In genomic region chr10:11036424-11037011, GRCh38 we compare ENCODE assay signal across 8 cellular contexts. TPM values are rescaled to one million over a fixed set of nuclear protein-coding genes. Genes with fewer than 3 reads are reported as not detected.
DNase-seq lines count a peak whose midpoint lies in the region; ATAC-seq, FAIRE-seq and TF ChIP-seq lines count a peak whose summit lies in the region.

No MANE protein-coding gene starts in this region.

- no peak for TF ChIP-seq POLR2A in GM12878 (IDR thresholded peaks at IDR 0.05; ENCODE audit: low read depth, low read length)

- no peak overlapping the region for H3K4me2 ChIP-seq in GM12878 (ENCODE audit: control insufficient read depth, insufficient read depth)

- no peak overlapping the region for H2AFZ ChIP-seq in GM12878 (ENCODE audit: control insufficient read depth, low read depth, low read length)

- no peak overlapping the region for H3K27ac ChIP-seq in GM12878 (ENCODE audit: control insufficient read depth, insufficient read depth)

- FAIRE-seq in GM12878 (lab: Jason Lieb, UNC) = no peak

- TF ChIP-seq EP300 in GM12878 (IDR thresholded peaks at IDR 0.05; ENCODE audit: borderline replicate concordance in 1 of 2, control insufficient read depth in 1 of 2, low read depth in 2 of 2, low read length in 2 of 2) = no peak

- H3K9me3 ChIP-seq in GM12878 (replicated peaks; ENCODE audit: control insufficient read depth, insufficient read depth, low read length) = no peaks in the 10 kb centered on the region; the same call in 2 of the 3 replicates

- H3K4me3 ChIP-seq in AG10803 (ENCODE audit: low read length) (no peak overlapping the region), GM12878 (no peak overlapping the region)

- H3K4me3 Mint-ChIP-seq in activated T-helper 1 cell treated with anti-CD3 and anti-CD28 coated beads, Interleukin-12 subunit alpha, Interleukin-12 subunit beta, Interleukin-2, Interleukin-4 antibody, amounts not matched to agents 30 ng/mL and 10 ng/mL and 1 ng/mL, durations not matched to agents 14 hours and 24 hours and 36 hours = no peak overlapping the region

- peaks cover 21% of the 10 kb centered on the region for H3K27me3 Mint-ChIP-seq in activated T-helper 1 cell treated with anti-CD3 and anti-CD28 coated beads, Interleukin-12 subunit alpha, Interleukin-12 subunit beta, Interleukin-2, Interleukin-4 antibody, amounts not matched to agents 30 ng/mL and 10 ng/mL and 1 ng/mL, durations not matched to agents 14 hours and 24 hours and 36 hours (ENCODE audit: insufficient read depth)

- TF ChIP-seq RAD21 in GM12878 (IDR thresholded peaks at IDR 0.05; ENCODE audit: insufficient read depth, low read depth, low read length) = peak; percentile 20; the same call in 1 of the 2 replicates

- H3K36me3 ChIP-seq in GM12878 (ENCODE audit: control insufficient read depth in 2 of 2, insufficient read depth in 2 of 2, low read length in 1 of 2) = no peaks in the 10 kb centered on the region

- intact Hi-C loops in GM12878 (cut with micrococcal nuclease; ENCODE audit: unreplicated experiment) = loop anchor here (10.0 kb wide), 1 partner anchor 1702 kb away; no protein-coding TSS in a partner anchor
- intact Hi-C loops in activated T-helper 1 cell treated with anti-CD3 and anti-CD28 coated beads, Interleukin-12 subunit alpha, Interleukin-12 subunit beta, Interleukin-2, Interleukin-4 antibody, amounts not matched to agents 30 ng/mL and 10 ng/mL and 1 ng/mL, durations not matched to agents 14 hours and 24 hours and 36 hours (cut with micrococcal nuclease) = no loop called here

- no peaks in the 10 kb centered on the region for H3K4me1 ChIP-seq in GM12878 (ENCODE audit: control insufficient read depth, insufficient read depth, low read length)

- SMC1A ChIA-PET in GM12878 (lab: Charles Lee; ENCODE audit: uncharacterized antibody, unreplicated experiment) = interaction anchor here (1.1 to 1.7 kb wide), 4 partner anchors 12 to 234 kb away, joined by 3 to 5 read pairs (median 4); no protein-coding TSS in a partner anchor

- DNase-seq in AG10803 (ENCODE audit: low read depth) (peak; percentile 54), HS-27A (ENCODE audit: low read depth) (peak; percentile 20), GM12878 (ENCODE audit: low read depth, low spot score) (no peak), kidney tubule cell (ENCODE audit: low spot score) (peak; percentile 64), NCI-H1930 (lab: John Stamatoyannopoulos, UW) (no peak)
- DNase-seq in activated T-cell treated with anti-CD3 and anti-CD28 coated beads, Interleukin-2, amount 50 U/mL, for 1 hour = no peak
- DNase-seq in activated T-helper 1 cell treated with anti-CD3 and anti-CD28 coated beads, Interleukin-12 subunit alpha, Interleukin-12 subunit beta, Interleukin-2, Interleukin-4 antibody, amounts not matched to agents 30 ng/mL and 10 ng/mL and 1 ng/mL, durations not matched to agents 14 hours and 24 hours and 36 hours (ENCODE audit: low spot score) = no peak

- RAD21 ChIA-PET in GM12878 (lab: Charles Lee; ENCODE audit: unreplicated experiment) = interaction anchor here (1.7 kb wide), 1 partner anchor 233 kb away, joined by 6 read pairs; no protein-coding TSS in a partner anchor

- 46% methylated on average over 5 of the region's 5 CpGs for WGBS in GM12878 (ENCODE audit: insufficient coverage, insufficient replicate concordance, low lambda C conversion rate, missing lambda C conversion rate)

- H3K79me2 ChIP-seq in GM12878 (ENCODE audit: control insufficient read depth, insufficient read depth, low read length) = no peaks in the 10 kb centered on the region

- CTCF ChIA-PET in GM12878 (lab: Yijun Ruan, JAX) = interaction anchor here (0.8 to 1.3 kb wide), 5 partner anchors 16 to 1694 kb away, joined by 3 to 6 read pairs (median 3); no protein-coding TSS in a partner anchor

- in situ Hi-C loops in GM12878 (cut with MboI) = loop anchor here (25.0 kb wide), 1 partner anchor 1699 kb away; no protein-coding TSS in a partner anchor

- ATAC-seq in GM12878 = no peak
- no peak for ATAC-seq in HG03025 (IDR thresholded peaks at IDR 0.05; ENCODE audit: low FRiP score, unreplicated experiment)

- no peaks in the 10 kb centered on the region for H4K20me1 ChIP-seq in GM12878 (ENCODE audit: control insufficient read depth, insufficient read depth)

- POLR2A ChIA-PET in GM12878 (lab: Charles Lee) = no interaction called here

- TF ChIP-seq CTCF in AG10803 (conservative IDR thresholded peaks at IDR 0.05; ENCODE audit: low read length) = peak; percentile 78
- peak; percentile 19 to 34 (median 27); a peak in 4 of 6 replicates for TF ChIP-seq CTCF in GM12878 (IDR thresholded peaks at IDR 0.05 in 2 of 3, conservative IDR thresholded peaks at IDR 0.05 in 1 of 3; ENCODE audit: control insufficient read depth in 2 of 3, extremely low read depth in 1 of 3, insufficient read depth in 1 of 3, low read depth in 3 of 3, low read length in 3 of 3)

- no peak overlapping the region for H3K27ac Mint-ChIP-seq in activated T-helper 1 cell treated with anti-CD3 and anti-CD28 coated beads, Interleukin-12 subunit alpha, Interleukin-12 subunit beta, Interleukin-2, Interleukin-4 antibody, amounts not matched to agents 30 ng/mL and 10 ng/mL and 1 ng/mL, durations not matched to agents 14 hours and 24 hours and 36 hours

- no peaks in the 10 kb centered on the region for H3K4me1 Mint-ChIP-seq in activated T-helper 1 cell treated with anti-CD3 and anti-CD28 coated beads, Interleukin-12 subunit alpha, Interleukin-12 subunit beta, Interleukin-2, Interleukin-4 antibody, amounts not matched to agents 30 ng/mL and 10 ng/mL and 1 ng/mL, durations not matched to agents 14 hours and 24 hours and 36 hours (ENCODE audit: low read depth)

- no TSS peak for BruUV-seq in GM12878 (replicated peaks; lab: Mats Ljungman, UMichigan)

- no peaks in the 10 kb centered on the region for H3K9me3 Mint-ChIP-seq in activated T-helper 1 cell treated with anti-CD3 and anti-CD28 coated beads, Interleukin-12 subunit alpha, Interleukin-12 subunit beta, Interleukin-2, Interleukin-4 antibody, amounts not matched to agents 30 ng/mL and 10 ng/mL and 1 ng/mL, durations not matched to agents 14 hours and 24 hours and 36 hours

- H3K27me3 ChIP-seq in GM12878 (replicated peaks in 1 of 2; ENCODE audit: control insufficient read depth in 2 of 2, insufficient read depth in 2 of 2, low read length in 1 of 2) = 0 out of 4 replicates have a peak, but pooled peaks cover 0 to 2% of the 10 kb centered on the region in 2 experiments

- H3K36me3 Mint-ChIP-seq in activated T-helper 1 cell treated with anti-CD3 and anti-CD28 coated beads, Interleukin-12 subunit alpha, Interleukin-12 subunit beta, Interleukin-2, Interleukin-4 antibody, amounts not matched to agents 30 ng/mL and 10 ng/mL and 1 ng/mL, durations not matched to agents 14 hours and 24 hours and 36 hours (ENCODE audit: low read depth) = no peaks in the 10 kb centered on the region

- no peak overlapping the region for H3K9ac ChIP-seq in GM12878 (ENCODE audit: control insufficient read depth, insufficient read depth, low read length)

TF ChIP-seq in GM12878, 131 proteins besides CTCF, POLR2A, EP300 and RAD21:
- TF ChIP-seq MEF2A (IDR thresholded peaks at IDR 0.05; ENCODE audit: insufficient read depth, low read depth, low read length) (no peak), SMC3 (IDR thresholded peaks at IDR 0.05; ENCODE audit: borderline replicate concordance, low read length) (peak; percentile 19; the same call in 1 of the 2 replicates)
TF ChIP-seq in GM12878: peak in this region for 1.

RNA-seq across cellular contexts. Expression of gene CELF2, which starts 18.8 kb away (rescaled TPM):
- total RNA-seq in GM12878 (2013; cell fraction: nucleolus; rRNA removed) = 276 and 277 TPM in 2 replicates
- total RNA-seq in GM12878 (2014; rRNA removed) (84.1 and 87.9 TPM in 2 replicates), GM12878 (2014; rRNA removed; fragmentation: Illumina TruSeq; extraction: Trizol) (49.5 and 51.5 TPM in 2 replicates), GM12878 (2021) (98.2 and 106 TPM in 2 replicates)
- 28.3 TPM for polyA plus RNA-seq in GM12878 (2011; ENCODE audit: low read depth)
- polyA plus RNA-seq in GM12878 (2011; rRNA removed) (70.9 and 95.9 TPM in 2 replicates), GM12878 (2014; fragmentation: Illumina TruSeq; extraction: Trizol) (59.3 and 59.6 TPM in 2 replicates), GM12878 (2014; fragmentation: Nextera tagmentation; extraction: Ambion mirVana) (10 to 100 TPM; 20.8 to 27.1 TPM), GM12878 (2014; rRNA removed) (88.5 and 91.8 TPM in 2 replicates), GM12878 (2016; fragmentation: Nextera tagmentation; extraction: Ambion mirVana) (100 to 1,000 TPM; 123 to 129 TPM)
- polyA plus RNA-seq in GM12878 (2011; cell fraction: cytosol; rRNA removed) = 101 and 129 TPM in 2 replicates
- 180 and 189 TPM in 2 replicates for polyA plus RNA-seq in GM12878 (2011; cell fraction: nucleus; rRNA removed)
- 41.0 and 47.3 TPM in 2 replicates for polyA plus RNA-seq in GM12878 (2012)
- polyA minus RNA-seq in GM12878 (2011; rRNA and poly(A)+ RNA removed) = 148 and 217 TPM in 2 replicates
- 59.6 and 61.6 TPM in 2 replicates for polyA minus RNA-seq in GM12878 (2011; cell fraction: cytosol; rRNA and poly(A)+ RNA removed)
- polyA minus RNA-seq in GM12878 (2011; cell fraction: nucleus; rRNA and poly(A)+ RNA removed) = 117 and 154 TPM in 2 replicates
- total RNA-seq in activated T-helper 1 cell treated with anti-CD3 and anti-CD28 coated beads, Interleukin-12 subunit alpha, Interleukin-12 subunit beta, Interleukin-2, Interleukin-4 antibody, amounts not matched to agents 30 ng/mL and 10 ng/mL and 1 ng/mL, durations not matched to agents 14 hours and 24 hours and 36 hours = 110 and 111 TPM in 2 replicates

Comparison
In these comparisons a context has a peak if more than half of its experiments do, and no peak if none do; other contexts are left out.
1. DNase-seq: peak in AG10803 (single experiment), HS-27A (single experiment) and kidney tubule cell (single experiment); none in GM12878 (single experiment), activated T-cell treated with anti-CD3 and anti-CD28 coated beads, Interleukin-2, amount 50 U/mL, for 1 hour (single experiment), activated T-helper 1 cell treated with anti-CD3 and anti-CD28 coated beads, Interleukin-12 subunit alpha, Interleukin-12 subunit beta, Interleukin-2, Interleukin-4 antibody, amounts not matched to agents 30 ng/mL and 10 ng/mL and 1 ng/mL, durations not matched to agents 14 hours and 24 hours and 36 hours (single experiment) and NCI-H1930 (0 of 2).